ENCODE assay signal across 1 cellular context in the genomic region with DNA sequence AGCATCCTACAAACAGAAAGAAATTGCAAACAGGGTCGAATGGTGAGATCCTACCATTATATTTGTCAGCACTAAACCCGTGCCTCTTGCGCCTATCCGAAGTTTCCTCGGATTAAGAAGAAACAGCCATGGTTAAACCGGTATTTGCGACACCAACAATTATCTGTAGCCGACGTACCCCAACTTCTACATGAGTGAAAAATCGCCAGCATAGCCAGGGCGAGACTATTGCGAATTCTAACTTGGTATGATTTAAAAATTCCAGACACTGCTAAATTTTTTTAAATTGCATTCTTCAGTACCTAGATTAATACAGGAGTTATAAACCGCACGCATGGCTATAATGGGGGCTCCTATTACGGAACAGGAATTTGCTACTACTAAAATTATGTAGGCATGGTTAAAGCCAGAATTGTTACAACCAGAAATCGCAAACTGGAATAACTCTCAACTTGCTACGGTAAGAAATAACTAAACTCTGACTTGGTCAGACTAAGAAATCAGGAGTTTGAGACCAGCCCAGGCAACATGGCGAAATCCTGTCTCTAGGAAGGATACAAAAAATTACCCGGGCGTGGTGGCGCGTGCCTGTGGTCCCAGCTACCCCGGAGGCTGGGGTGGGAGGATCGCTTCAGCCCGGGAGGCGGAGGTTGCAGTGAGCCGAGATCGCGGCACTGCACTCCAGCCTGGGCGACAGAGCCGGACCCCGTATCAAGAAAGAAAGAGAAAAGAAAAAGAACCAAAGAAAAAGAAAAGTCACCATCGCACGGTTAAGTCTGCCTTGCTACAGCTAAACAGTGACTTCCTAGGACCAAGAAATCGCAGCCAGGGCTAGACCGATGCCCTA.
TF ChIP-seq lines count a peak whose summit lies in the region.

No MANE protein-coding gene starts in this region.

TF ChIP-seq in K562, 482 proteins besides CTCF, POLR2A, EP300 and RAD21 (continued from another document and continues in another):
- TF ChIP-seq, protein P1, sequence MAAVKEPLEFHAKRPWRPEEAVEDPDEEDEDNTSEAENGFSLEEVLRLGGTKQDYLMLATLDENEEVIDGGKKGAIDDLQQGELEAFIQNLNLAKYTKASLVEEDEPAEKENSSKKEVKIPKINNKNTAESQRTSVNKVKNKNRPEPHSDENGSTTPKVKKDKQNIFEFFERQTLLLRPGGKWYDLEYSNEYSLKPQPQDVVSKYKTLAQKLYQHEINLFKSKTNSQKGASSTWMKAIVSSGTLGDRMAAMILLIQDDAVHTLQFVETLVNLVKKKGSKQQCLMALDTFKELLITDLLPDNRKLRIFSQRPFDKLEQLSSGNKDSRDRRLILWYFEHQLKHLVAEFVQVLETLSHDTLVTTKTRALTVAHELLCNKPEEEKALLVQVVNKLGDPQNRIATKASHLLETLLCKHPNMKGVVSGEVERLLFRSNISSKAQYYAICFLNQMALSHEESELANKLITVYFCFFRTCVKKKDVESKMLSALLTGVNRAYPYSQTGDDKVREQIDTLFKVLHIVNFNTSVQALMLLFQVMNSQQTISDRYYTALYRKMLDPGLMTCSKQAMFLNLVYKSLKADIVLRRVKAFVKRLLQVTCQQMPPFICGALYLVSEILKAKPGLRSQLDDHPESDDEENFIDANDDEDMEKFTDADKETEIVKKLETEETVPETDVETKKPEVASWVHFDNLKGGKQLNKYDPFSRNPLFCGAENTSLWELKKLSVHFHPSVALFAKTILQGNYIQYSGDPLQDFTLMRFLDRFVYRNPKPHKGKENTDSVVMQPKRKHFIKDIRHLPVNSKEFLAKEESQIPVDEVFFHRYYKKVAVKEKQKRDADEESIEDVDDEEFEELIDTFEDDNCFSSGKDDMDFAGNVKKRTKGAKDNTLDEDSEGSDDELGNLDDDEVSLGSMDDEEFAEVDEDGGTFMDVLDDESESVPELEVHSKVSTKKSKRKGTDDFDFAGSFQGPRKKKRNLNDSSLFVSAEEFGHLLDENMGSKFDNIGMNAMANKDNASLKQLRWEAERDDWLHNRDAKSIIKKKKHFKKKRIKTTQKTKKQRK (IDR thresholded peaks at IDR 0.05; ENCODE audit: borderline replicate concordance, low read depth, low read length) = no peak
- TF ChIP-seq, protein P2, sequence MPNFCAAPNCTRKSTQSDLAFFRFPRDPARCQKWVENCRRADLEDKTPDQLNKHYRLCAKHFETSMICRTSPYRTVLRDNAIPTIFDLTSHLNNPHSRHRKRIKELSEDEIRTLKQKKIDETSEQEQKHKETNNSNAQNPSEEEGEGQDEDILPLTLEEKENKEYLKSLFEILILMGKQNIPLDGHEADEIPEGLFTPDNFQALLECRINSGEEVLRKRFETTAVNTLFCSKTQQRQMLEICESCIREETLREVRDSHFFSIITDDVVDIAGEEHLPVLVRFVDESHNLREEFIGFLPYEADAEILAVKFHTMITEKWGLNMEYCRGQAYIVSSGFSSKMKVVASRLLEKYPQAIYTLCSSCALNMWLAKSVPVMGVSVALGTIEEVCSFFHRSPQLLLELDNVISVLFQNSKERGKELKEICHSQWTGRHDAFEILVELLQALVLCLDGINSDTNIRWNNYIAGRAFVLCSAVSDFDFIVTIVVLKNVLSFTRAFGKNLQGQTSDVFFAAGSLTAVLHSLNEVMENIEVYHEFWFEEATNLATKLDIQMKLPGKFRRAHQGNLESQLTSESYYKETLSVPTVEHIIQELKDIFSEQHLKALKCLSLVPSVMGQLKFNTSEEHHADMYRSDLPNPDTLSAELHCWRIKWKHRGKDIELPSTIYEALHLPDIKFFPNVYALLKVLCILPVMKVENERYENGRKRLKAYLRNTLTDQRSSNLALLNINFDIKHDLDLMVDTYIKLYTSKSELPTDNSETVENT (CRISPR knock-in tag; IDR thresholded peaks at IDR 0.05) = no peak
- TF ChIP-seq BRD9 (IDR thresholded peaks at IDR 0.05; ENCODE audit: low read depth, partially characterized antibody) (peak; percentile 33), HMG20A (CRISPR knock-in tag; conservative IDR thresholded peaks at IDR 0.05) (no peak), GTF2F1 (IDR thresholded peaks at IDR 0.05; ENCODE audit: low read depth, low read length) (no peak), RFX1 (IDR thresholded peaks at IDR 0.05) (no peak), ZNF589 (CRISPR knock-in tag; IDR thresholded peaks at IDR 0.05; ENCODE audit: low read depth) (no peak; the same call in 1 of the 2 replicates), ADNP (tag; IDR thresholded peaks at IDR 0.05) (no peak), SIN3B (IDR thresholded peaks at IDR 0.05; ENCODE audit: low read depth) (no peak), CBX1 (IDR thresholded peaks at IDR 0.05; ENCODE audit: low read depth) (no peak), TCF3 (CRISPR knock-in tag; IDR thresholded peaks at IDR 0.05) (no peak), OTX1 (CRISPR knock-in tag; IDR thresholded peaks at IDR 0.05) (no peak), ZNF551 (CRISPR knock-in tag; IDR thresholded peaks at IDR 0.05) (no peak), ZNF121 (CRISPR knock-in tag; conservative IDR thresholded peaks at IDR 0.05) (no peak), ZNF668 (CRISPR knock-in tag; IDR thresholded peaks at IDR 0.05) (no peak), ZNF24 (IDR thresholded peaks at IDR 0.05) (no peak), ZNF408 (CRISPR knock-in tag; IDR thresholded peaks at IDR 0.05; ENCODE audit: low read depth) (no peak), ZNF507 (tag; conservative IDR thresholded peaks at IDR 0.05) (no peak), ZNF12 (CRISPR knock-in tag; IDR thresholded peaks at IDR 0.05) (no peak), RB1 (IDR thresholded peaks at IDR 0.05; ENCODE audit: low read depth) (no peak), SAFB (IDR thresholded peaks at IDR 0.05; ENCODE audit: borderline replicate concordance, low read depth, low read length) (no peak), ZNF695 (CRISPR knock-in tag; IDR thresholded peaks at IDR 0.05) (no peak), EZH2 (IDR thresholded peaks at IDR 0.05; ENCODE audit: borderline replicate concordance, low read depth, low read length) (no peak), GABPB2 (CRISPR knock-in tag; conservative IDR thresholded peaks at IDR 0.05) (no peak), ZFP36 (IDR thresholded peaks at IDR 0.05; ENCODE audit: low read depth, low read length, partially characterized antibody) (no peak), TAF1 (IDR thresholded peaks at IDR 0.05; ENCODE audit: control insufficient read depth, extremely low read depth, insufficient read depth, low read length, severe bottlenecking) (no peak), ZNF23 (CRISPR knock-in tag; IDR thresholded peaks at IDR 0.05) (no peak), HSF4 (CRISPR knock-in tag; IDR thresholded peaks at IDR 0.05; ENCODE audit: borderline replicate concordance) (no peak), CBX8 (IDR thresholded peaks at IDR 0.05; ENCODE audit: borderline replicate concordance, extremely low read depth, low read depth, low read length, poor library complexity, severe bottlenecking) (no peak), SNRNP70 (optimal IDR thresholded peaks at IDR 0.05; ENCODE audit: low read depth, low read length) (no peak), HDAC6 (IDR thresholded peaks at IDR 0.05; ENCODE audit: low read depth, low read length) (no peak), HDGF (IDR thresholded peaks at IDR 0.05) (no peak), ZNF41 (CRISPR knock-in tag; conservative IDR thresholded peaks at IDR 0.05) (no peak), PTTG1 (tag; IDR thresholded peaks at IDR 0.05; ENCODE audit: low read depth) (no peak), POLR2AphosphoS2 (IDR thresholded peaks at IDR 0.05; ENCODE audit: low read length) (no peak), ZNF175 (CRISPR knock-in tag; IDR thresholded peaks at IDR 0.05; ENCODE audit: low read depth) (0 out of 2 replicates have a peak, but pooled peaks have one; percentile 43), HIVEP1 (CRISPR knock-in tag; IDR thresholded peaks at IDR 0.05) (no peak), TBL1XR1 (IDR thresholded peaks at IDR 0.05; ENCODE audit: low read length in 2 of 2) (0 out of 4 replicates have a peak, but pooled peaks of 1 of the 2 experiments have one; percentile 8), CBFA2T3 (IDR thresholded peaks at IDR 0.05) (no peak), RAD51 (IDR thresholded peaks at IDR 0.05; ENCODE audit: borderline replicate concordance, low read depth) (no peak)
- TF ChIP-seq, protein P3, sequence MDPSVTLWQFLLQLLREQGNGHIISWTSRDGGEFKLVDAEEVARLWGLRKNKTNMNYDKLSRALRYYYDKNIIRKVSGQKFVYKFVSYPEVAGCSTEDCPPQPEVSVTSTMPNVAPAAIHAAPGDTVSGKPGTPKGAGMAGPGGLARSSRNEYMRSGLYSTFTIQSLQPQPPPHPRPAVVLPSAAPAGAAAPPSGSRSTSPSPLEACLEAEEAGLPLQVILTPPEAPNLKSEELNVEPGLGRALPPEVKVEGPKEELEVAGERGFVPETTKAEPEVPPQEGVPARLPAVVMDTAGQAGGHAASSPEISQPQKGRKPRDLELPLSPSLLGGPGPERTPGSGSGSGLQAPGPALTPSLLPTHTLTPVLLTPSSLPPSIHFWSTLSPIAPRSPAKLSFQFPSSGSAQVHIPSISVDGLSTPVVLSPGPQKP (CRISPR knock-in tag; IDR thresholded peaks at IDR 0.05) = no peak
- TF ChIP-seq, protein P4, sequence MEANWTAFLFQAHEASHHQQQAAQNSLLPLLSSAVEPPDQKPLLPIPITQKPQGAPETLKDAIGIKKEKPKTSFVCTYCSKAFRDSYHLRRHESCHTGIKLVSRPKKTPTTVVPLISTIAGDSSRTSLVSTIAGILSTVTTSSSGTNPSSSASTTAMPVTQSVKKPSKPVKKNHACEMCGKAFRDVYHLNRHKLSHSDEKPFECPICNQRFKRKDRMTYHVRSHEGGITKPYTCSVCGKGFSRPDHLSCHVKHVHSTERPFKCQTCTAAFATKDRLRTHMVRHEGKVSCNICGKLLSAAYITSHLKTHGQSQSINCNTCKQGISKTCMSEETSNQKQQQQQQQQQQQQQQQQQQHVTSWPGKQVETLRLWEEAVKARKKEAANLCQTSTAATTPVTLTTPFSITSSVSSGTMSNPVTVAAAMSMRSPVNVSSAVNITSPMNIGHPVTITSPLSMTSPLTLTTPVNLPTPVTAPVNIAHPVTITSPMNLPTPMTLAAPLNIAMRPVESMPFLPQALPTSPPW (CRISPR knock-in tag; IDR thresholded peaks at IDR 0.05) = peak; percentile 4; the same call in 1 of the 2 replicates
- TF ChIP-seq, protein P5, sequence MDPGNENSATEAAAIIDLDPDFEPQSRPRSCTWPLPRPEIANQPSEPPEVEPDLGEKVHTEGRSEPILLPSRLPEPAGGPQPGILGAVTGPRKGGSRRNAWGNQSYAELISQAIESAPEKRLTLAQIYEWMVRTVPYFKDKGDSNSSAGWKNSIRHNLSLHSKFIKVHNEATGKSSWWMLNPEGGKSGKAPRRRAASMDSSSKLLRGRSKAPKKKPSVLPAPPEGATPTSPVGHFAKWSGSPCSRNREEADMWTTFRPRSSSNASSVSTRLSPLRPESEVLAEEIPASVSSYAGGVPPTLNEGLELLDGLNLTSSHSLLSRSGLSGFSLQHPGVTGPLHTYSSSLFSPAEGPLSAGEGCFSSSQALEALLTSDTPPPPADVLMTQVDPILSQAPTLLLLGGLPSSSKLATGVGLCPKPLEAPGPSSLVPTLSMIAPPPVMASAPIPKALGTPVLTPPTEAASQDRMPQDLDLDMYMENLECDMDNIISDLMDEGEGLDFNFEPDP (CRISPR knock-in tag; IDR thresholded peaks at IDR 0.05) = no peak
- TF ChIP-seq, protein P6, sequence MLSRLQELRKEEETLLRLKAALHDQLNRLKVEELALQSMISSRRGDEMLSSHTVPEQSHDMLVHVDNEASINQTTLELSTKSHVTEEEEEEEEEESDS (CRISPR knock-in tag; IDR thresholded peaks at IDR 0.05) = no peak
- TF ChIP-seq, protein P7, sequence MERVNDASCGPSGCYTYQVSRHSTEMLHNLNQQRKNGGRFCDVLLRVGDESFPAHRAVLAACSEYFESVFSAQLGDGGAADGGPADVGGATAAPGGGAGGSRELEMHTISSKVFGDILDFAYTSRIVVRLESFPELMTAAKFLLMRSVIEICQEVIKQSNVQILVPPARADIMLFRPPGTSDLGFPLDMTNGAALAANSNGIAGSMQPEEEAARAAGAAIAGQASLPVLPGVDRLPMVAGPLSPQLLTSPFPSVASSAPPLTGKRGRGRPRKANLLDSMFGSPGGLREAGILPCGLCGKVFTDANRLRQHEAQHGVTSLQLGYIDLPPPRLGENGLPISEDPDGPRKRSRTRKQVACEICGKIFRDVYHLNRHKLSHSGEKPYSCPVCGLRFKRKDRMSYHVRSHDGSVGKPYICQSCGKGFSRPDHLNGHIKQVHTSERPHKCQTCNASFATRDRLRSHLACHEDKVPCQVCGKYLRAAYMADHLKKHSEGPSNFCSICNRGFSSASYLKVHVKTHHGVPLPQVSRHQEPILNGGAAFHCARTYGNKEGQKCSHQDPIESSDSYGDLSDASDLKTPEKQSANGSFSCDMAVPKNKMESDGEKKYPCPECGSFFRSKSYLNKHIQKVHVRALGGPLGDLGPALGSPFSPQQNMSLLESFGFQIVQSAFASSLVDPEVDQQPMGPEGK (CRISPR knock-in tag; IDR thresholded peaks at IDR 0.05; ENCODE audit: borderline replicate concordance) = no peak
- TF ChIP-seq, protein P8, sequence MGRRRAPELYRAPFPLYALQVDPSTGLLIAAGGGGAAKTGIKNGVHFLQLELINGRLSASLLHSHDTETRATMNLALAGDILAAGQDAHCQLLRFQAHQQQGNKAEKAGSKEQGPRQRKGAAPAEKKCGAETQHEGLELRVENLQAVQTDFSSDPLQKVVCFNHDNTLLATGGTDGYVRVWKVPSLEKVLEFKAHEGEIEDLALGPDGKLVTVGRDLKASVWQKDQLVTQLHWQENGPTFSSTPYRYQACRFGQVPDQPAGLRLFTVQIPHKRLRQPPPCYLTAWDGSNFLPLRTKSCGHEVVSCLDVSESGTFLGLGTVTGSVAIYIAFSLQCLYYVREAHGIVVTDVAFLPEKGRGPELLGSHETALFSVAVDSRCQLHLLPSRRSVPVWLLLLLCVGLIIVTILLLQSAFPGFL (CRISPR knock-in tag; IDR thresholded peaks at IDR 0.05) = no peak
- TF ChIP-seq, protein P9, sequence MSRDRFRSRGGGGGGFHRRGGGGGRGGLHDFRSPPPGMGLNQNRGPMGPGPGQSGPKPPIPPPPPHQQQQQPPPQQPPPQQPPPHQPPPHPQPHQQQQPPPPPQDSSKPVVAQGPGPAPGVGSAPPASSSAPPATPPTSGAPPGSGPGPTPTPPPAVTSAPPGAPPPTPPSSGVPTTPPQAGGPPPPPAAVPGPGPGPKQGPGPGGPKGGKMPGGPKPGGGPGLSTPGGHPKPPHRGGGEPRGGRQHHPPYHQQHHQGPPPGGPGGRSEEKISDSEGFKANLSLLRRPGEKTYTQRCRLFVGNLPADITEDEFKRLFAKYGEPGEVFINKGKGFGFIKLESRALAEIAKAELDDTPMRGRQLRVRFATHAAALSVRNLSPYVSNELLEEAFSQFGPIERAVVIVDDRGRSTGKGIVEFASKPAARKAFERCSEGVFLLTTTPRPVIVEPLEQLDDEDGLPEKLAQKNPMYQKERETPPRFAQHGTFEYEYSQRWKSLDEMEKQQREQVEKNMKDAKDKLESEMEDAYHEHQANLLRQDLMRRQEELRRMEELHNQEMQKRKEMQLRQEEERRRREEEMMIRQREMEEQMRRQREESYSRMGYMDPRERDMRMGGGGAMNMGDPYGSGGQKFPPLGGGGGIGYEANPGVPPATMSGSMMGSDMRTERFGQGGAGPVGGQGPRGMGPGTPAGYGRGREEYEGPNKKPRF (IDR thresholded peaks at IDR 0.05; ENCODE audit: low read depth, low read length) = no peak
- TF ChIP-seq, protein P10, sequence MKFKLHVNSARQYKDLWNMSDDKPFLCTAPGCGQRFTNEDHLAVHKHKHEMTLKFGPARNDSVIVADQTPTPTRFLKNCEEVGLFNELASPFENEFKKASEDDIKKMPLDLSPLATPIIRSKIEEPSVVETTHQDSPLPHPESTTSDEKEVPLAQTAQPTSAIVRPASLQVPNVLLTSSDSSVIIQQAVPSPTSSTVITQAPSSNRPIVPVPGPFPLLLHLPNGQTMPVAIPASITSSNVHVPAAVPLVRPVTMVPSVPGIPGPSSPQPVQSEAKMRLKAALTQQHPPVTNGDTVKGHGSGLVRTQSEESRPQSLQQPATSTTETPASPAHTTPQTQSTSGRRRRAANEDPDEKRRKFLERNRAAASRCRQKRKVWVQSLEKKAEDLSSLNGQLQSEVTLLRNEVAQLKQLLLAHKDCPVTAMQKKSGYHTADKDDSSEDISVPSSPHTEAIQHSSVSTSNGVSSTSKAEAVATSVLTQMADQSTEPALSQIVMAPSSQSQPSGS (CRISPR knock-in tag; IDR thresholded peaks at IDR 0.05) = no peak
